In genomic region chr3:193544289-193544688, GRCh38 we compare ENCODE assay signal across 23 cellular contexts. TPM values are rescaled to one million over a fixed set of nuclear protein-coding genes. Genes with fewer than 3 reads are reported as not detected.
"Had no signal": no experiment of that assay in that cellular context is flagged by ENCODE, and none has a peak within 500 bp of the region (broad histone marks: within the 10 kb centered on the region; RNA-seq: fewer than 3 reads in every experiment).

No MANE protein-coding gene starts in this region.

- H3K27ac ChIP-seq: RWPE1 had no signal

- ATAC-seq: HepG2 had no signal

- DNase-seq: IMR-90, Karpas-422, KG1, MG63, NCI-H1092, NCI-H1105 treated with DMSO at 0.1 percent for 48 hours, NCI-H1417 treated with DMSO at 0.1 percent for 48 hours, NCI-H146, NCI-H1694 treated with DMSO at 0.1 percent for 48 hours, NCI-H1930, NCI-H2081, NCI-H2107, NCI-H2227 treated with DMSO at 0.1 percent for 48 hours, NCI-H446 treated with DMSO at 0.1 percent for 48 hours, NCI-H510A treated with DMSO at 0.1 percent for 48 hours, NCI-H526, SHP77, SK-N-SH had no signal

- H3K36me3 ChIP-seq: MG63 had no signal

- H3K9me3 ChIP-seq: SK-N-SH had no signal

- H3K4me3 ChIP-seq: MG63 had no signal

- FAIRE-seq: HepG2, RCC 7860 had no signal

RNA-seq across cellular contexts. Expression of gene ATP13A4, which starts 10.4 kb away (rescaled TPM):
- total RNA-seq: HT1080, SK-MEL-5 had no signal
